In genomic region chr7:22549667-22550513, GRCh38 we compare ENCODE assay signal across 9 cellular contexts. TPM values are rescaled to one million over a fixed set of nuclear protein-coding genes. Genes with fewer than 3 reads are reported as not detected.
DNase-seq lines count a peak whose midpoint lies in the region; ATAC-seq and TF ChIP-seq lines count a peak whose summit lies in the region.
"Had no signal": no experiment of that assay in that cellular context is flagged by ENCODE, and none has a peak within 500 bp of the region (broad histone marks: within the 10 kb centered on the region; RNA-seq: fewer than 3 reads in every experiment).

No MANE protein-coding gene starts in this region.

- H3K36me3 Mint-ChIP-seq in Calu3 (ENCODE audit: insufficient read depth, unreplicated experiment) (peaks cover 10% of the 10 kb centered on the region), nephron progenitor cell (ENCODE audit: low read depth) (no peaks in the 10 kb centered on the region)

- BruUV-seq in Calu3 (replicated peaks; lab: Mats Ljungman, UMichigan) = no TSS peak

- DNase-seq in Calu3 (peak; percentile 90), Peyer's patch (peak in 2 of 3 donors; percentile 57 to 58), nephron progenitor cell (peak; percentile 74), HCEC 1CT (no peak), RKO (ENCODE audit: low spot score) (no peak), posterior vena cava (ENCODE audit: low spot score) (no peak)
- DNase-seq in effector CD4-positive, alpha-beta T cell = peak; percentile 26

- H3K27ac Mint-ChIP-seq in Calu3 (ENCODE audit: unreplicated experiment) (peak overlapping the region; percentile 6), nephron progenitor cell (no peak overlapping the region)

- TF ChIP-seq CTCF in Calu3 (IDR thresholded peaks at IDR 0.05; ENCODE audit: unreplicated experiment) (peak; percentile 94), Peyer's patch (IDR thresholded peaks at IDR 0.05) (peak in 4 of 6 experiments; percentile 12 to 44 (median 34)), nephron progenitor cell (IDR thresholded peaks at IDR 0.05) (peak; percentile 56)

- H3K9me3 Mint-ChIP-seq in Calu3 (ENCODE audit: low read depth, unreplicated experiment) (no peaks in the 10 kb centered on the region), nephron progenitor cell (no peaks in the 10 kb centered on the region)

- H3K9me3 ChIP-seq in Peyer's patch = no peaks in the 10 kb centered on the region

- H3K27me3 Mint-ChIP-seq in Calu3 (ENCODE audit: unreplicated experiment) (peaks cover 100% of the 10 kb centered on the region), nephron progenitor cell (ENCODE audit: low read depth, poor library complexity) (peaks cover 38% of the 10 kb centered on the region)

- CTCF ChIA-PET in Calu3 (lab: Charles Lee) = interaction anchor here (0.5 kb wide), 1 partner anchor 246 kb away, joined by 3 read pairs; no protein-coding TSS in a partner anchor

- TF ChIP-seq POLR2A in Peyer's patch (IDR thresholded peaks at IDR 0.05) = no peak

- H3K27ac ChIP-seq in Peyer's patch = no peak overlapping the region
- H3K27ac ChIP-seq: skin epidermis had no signal

- H3K4me3 ChIP-seq in Peyer's patch = peak overlapping the region in 2 of 4 donors; percentile 4 to 41

- ATAC-seq in HG02973 (IDR thresholded peaks at IDR 0.05; ENCODE audit: unreplicated experiment) = peak; percentile 41

- peaks cover 13% of the 10 kb centered on the region for H3K4me1 Mint-ChIP-seq in Calu3 (ENCODE audit: low read depth, unreplicated experiment)
- peaks cover 20% of the 10 kb centered on the region for H3K4me1 Mint-ChIP-seq in nephron progenitor cell

- H3K4me1 ChIP-seq in Peyer's patch = peaks cover 0 to 8% (median 6%) of the 10 kb centered on the region in 4 donors

- H3K4me3 Mint-ChIP-seq in Calu3 (ENCODE audit: low read depth, unreplicated experiment) (peak overlapping the region; percentile 75), nephron progenitor cell (peak overlapping the region; percentile 92)

- H3K27me3 ChIP-seq in Peyer's patch = peaks cover 0 to 8% of the 10 kb centered on the region in 2 donors

- no peaks in the 10 kb centered on the region for H3K36me3 ChIP-seq in Peyer's patch

- intact Hi-C loops in Calu3 (cut with micrococcal nuclease; ENCODE audit: unreplicated experiment) = loop anchor here (2.0 to 10.0 kb wide), 3 partner anchors 305 to 505 kb away; no protein-coding TSS in a partner anchor
- intact Hi-C loops in posterior vena cava (cut with DNase I) = no loop called here

RNA-seq across cellular contexts. Expression of gene STEAP1B, which starts 49.9 kb away (rescaled TPM):
- total RNA-seq in Calu3 (2022) = 2.6 and 4.4 TPM in 2 replicates
- not detected for total RNA-seq in Peyer's patch
- 1 to 10 TPM; 2.5 to 2.8 TPM for total RNA-seq in posterior vena cava

Comparison
In these comparisons a context has a peak if more than half of its experiments do, and no peak if none do; other contexts are left out.
1. DNase-seq: peak in Calu3 (single experiment), Peyer's patch (2 of 3), effector CD4-positive, alpha-beta T cell (single experiment) and nephron progenitor cell (single experiment); none in HCEC 1CT (single experiment), RKO (single experiment) and posterior vena cava (single experiment).
2. CTCF ChIP-seq: peak in every context shown above with its lines; median percentile 94 in Calu3; 56 in nephron progenitor cell; 34 in Peyer's patch.